Comparison of ENCODE assay signal across 21 cellular contexts in genomic region chr9:117258201-117258866, GRCh38.
DNase-seq lines count a peak whose midpoint lies in the region; ATAC-seq and TF ChIP-seq lines count a peak whose summit lies in the region.
"Had no signal": no experiment of that assay in that cellular context is flagged by ENCODE, and none has a peak within 500 bp of the region (broad histone marks: within the 10 kb centered on the region; RNA-seq: fewer than 3 reads in every experiment).

No MANE protein-coding gene starts in this region.

- no peak for TF ChIP-seq CTCF in GM10248 (IDR thresholded peaks at IDR 0.05; ENCODE audit: control extremely low read depth, extremely low read depth, low read depth, missing control alignments)

- CTCF ChIA-PET in GM10248 (lab: Yijun Ruan, JAX) = interaction anchor here (0.8 to 1.2 kb wide), 2 partner anchors 11 to 36 kb away, joined by 3 to 4 read pairs; no protein-coding TSS in a partner anchor

- DNase-seq in G401 (ENCODE audit: low spot score) (peak; percentile 48), NCI-H1436 treated with DMSO at 0.1 percent for 48 hours (lab: John Stamatoyannopoulos, UW) (peak; percentile 23), cerebellar cortex (ENCODE audit: low spot score) (peak; percentile 37), putamen (ENCODE audit: low spot score) (peak; percentile 68), NCI-H2081 treated with DMSO at 0.1 percent for 48 hours (lab: John Stamatoyannopoulos, UW) (no peak), GM10248 (ENCODE audit: extremely low spot score) (no peak)
- DNase-seq: ACHN; CD8-positive, alpha-beta memory T cell; DND-41; GF-D8; GM23248; Kasumi-1; MG63; NCI-H1092; NCI-H187; NCI-H446; NCI-H69; NK-92 treated with Interleukin-12 subunit alpha and Interleukin-12 subunit beta, amount 100 ng/mL, for 24 hours; SHP77 treated with DMSO at 0.1 percent for 48 hours had no signal

- no peak for ATAC-seq in GM19328 (IDR thresholded peaks at IDR 0.05; ENCODE audit: unreplicated experiment)
- ATAC-seq: GM12878 had no signal

- in situ Hi-C loops in G401 (cut with HindIII; ENCODE audit: low sequenced_read_pairs) = no loop called here

- POLR2A ChIA-PET in GM10248 (lab: Yijun Ruan, JAX) = no interaction called here

Comparison
In these comparisons a context has a peak if more than half of its experiments do, and no peak if none do; other contexts are left out.
1. DNase-seq: peak in G401 (single experiment), NCI-H1436 treated with DMSO at 0.1 percent for 48 hours (single experiment), cerebellar cortex (single experiment) and putamen (single experiment); none in NCI-H2081 treated with DMSO at 0.1 percent for 48 hours (single experiment) and GM10248 (single experiment).